In genomic region chr16:47499700-47500264, GRCh38 we compare ENCODE assay signal across 20 cellular contexts. TPM values are rescaled to one million over a fixed set of nuclear protein-coding genes. Genes with fewer than 3 reads are reported as not detected.
A peak's percentile ranks its signal among the peaks of the same experiment; 100 is the strongest.
DNase-seq lines count a peak whose midpoint lies in the region; ATAC-seq, FAIRE-seq and TF ChIP-seq lines count a peak whose summit lies in the region.
"Had no signal": no experiment of that assay in that cellular context is flagged by ENCODE, and none has a peak within 500 bp of the region (broad histone marks: within the 10 kb centered on the region; RNA-seq: fewer than 3 reads in every experiment).

No MANE protein-coding gene starts in this region.

- H3K27me3 ChIP-seq in bronchial epithelial cell (ENCODE audit: control insufficient read depth, insufficient read depth, low read length) (no peaks in the 10 kb centered on the region), liver (ENCODE audit: control insufficient read depth in 4 of 4, insufficient read depth in 4 of 4, low read length in 3 of 4) (no peaks in the 10 kb centered on the region)

- no peaks in the 10 kb centered on the region for H3K4me1 Mint-ChIP-seq in stimulated activated naive CD8-positive, alpha-beta T cell treated with anti-CD3 and anti-CD28 coated beads, Interleukin-15, amount 100 ng/mL, for 72 hours
- peaks cover 7 to 23% of the 10 kb centered on the region in 2 donors for H3K4me1 Mint-ChIP-seq in stimulated activated naive B cell treated with anti-CD40 and anti-IgM and Interleukin-4, amounts not matched to agents 10 μg/mL and 1 μg/mL and 100 μg/mL, for 72 hours
- no peaks in the 10 kb centered on the region for H3K4me1 Mint-ChIP-seq in activated CD8-positive, alpha-beta memory T cell treated with anti-CD3 and anti-CD28 coated beads, Interleukin-2, amount 10 ng/mL, durations not matched to agents 7 days and 5 days

- no peak overlapping the region for H3K27ac ChIP-seq in liver (ENCODE audit: low read depth in 1 of 2, low read length in 2 of 2)
- H3K27ac ChIP-seq: 22Rv1, A549, C4-2B, GM23248, HL-60 had no signal

- peak; percentile 18 for FAIRE-seq in bronchial epithelial cell (lab: Jason Lieb, UNC)
- FAIRE-seq: A549, D721Med, G401.6, HTR-8/SVneo had no signal

- TF ChIP-seq CTCF in bronchial epithelial cell (IDR thresholded peaks at IDR 0.05; ENCODE audit: insufficient read depth, low read length, severe bottlenecking) (no peak), liver (IDR thresholded peaks at IDR 0.05; ENCODE audit: low read depth, low read length, missing input control) (no peak)

- peaks cover 52 to 53% of the 10 kb centered on the region in 2 donors for H3K36me3 Mint-ChIP-seq in stimulated activated naive B cell treated with anti-CD40 and anti-IgM and Interleukin-4, amounts not matched to agents 10 μg/mL and 1 μg/mL and 100 μg/mL, for 72 hours
- H3K36me3 Mint-ChIP-seq in activated CD8-positive, alpha-beta memory T cell treated with anti-CD3 and anti-CD28 coated beads, Interleukin-2, amount 10 ng/mL, durations not matched to agents 7 days and 5 days = peaks cover 50% of the 10 kb centered on the region

- no peak overlapping the region for H3K9ac ChIP-seq in liver (ENCODE audit: low read depth in 1 of 2, low read length in 2 of 2)
- H3K9ac ChIP-seq: GM23248 had no signal

- WGBS in liver = 76% methylated on average over 9 of the region's 9 CpGs

- no peak overlapping the region for H3K4me3 Mint-ChIP-seq in stimulated activated naive CD8-positive, alpha-beta T cell treated with anti-CD3 and anti-CD28 coated beads, Interleukin-15, amount 100 ng/mL, for 72 hours
- no peak overlapping the region for H3K4me3 Mint-ChIP-seq in stimulated activated naive B cell treated with anti-CD40 and anti-IgM and Interleukin-4, amounts not matched to agents 10 μg/mL and 1 μg/mL and 100 μg/mL, for 72 hours
- H3K4me3 Mint-ChIP-seq in activated CD8-positive, alpha-beta memory T cell treated with anti-CD3 and anti-CD28 coated beads, Interleukin-2, amount 10 ng/mL, durations not matched to agents 7 days and 5 days = no peak overlapping the region
- H3K4me3 Mint-ChIP-seq: CD4-positive, alpha-beta T cell had no signal

- H3K4me1 ChIP-seq in liver (ENCODE audit: control insufficient read depth in 4 of 4, insufficient read depth in 4 of 4, low read length in 3 of 4) = no peaks in the 10 kb centered on the region
- H3K4me1 ChIP-seq: A549 had no signal

- peak in 1 of 2 donors; percentile 23 for TF ChIP-seq RAD21 in liver (IDR thresholded peaks at IDR 0.05)

- no peak overlapping the region for H3K4me3 ChIP-seq in bronchial epithelial cell (ENCODE audit: low read depth, low read length)
- H3K4me3 ChIP-seq in liver (ENCODE audit: low read depth in 1 of 3, low read length in 3 of 3) = no peak overlapping the region
- H3K4me3 ChIP-seq: A549, GM23248, HAP-1 had no signal

- H3K27me3 Mint-ChIP-seq in stimulated activated naive CD8-positive, alpha-beta T cell treated with anti-CD3 and anti-CD28 coated beads, Interleukin-15, amount 100 ng/mL, for 72 hours = no peaks in the 10 kb centered on the region
- no peaks in the 10 kb centered on the region for H3K27me3 Mint-ChIP-seq in stimulated activated naive B cell treated with anti-CD40 and anti-IgM and Interleukin-4, amounts not matched to agents 10 μg/mL and 1 μg/mL and 100 μg/mL, for 72 hours
- no peaks in the 10 kb centered on the region for H3K27me3 Mint-ChIP-seq in activated CD8-positive, alpha-beta memory T cell treated with anti-CD3 and anti-CD28 coated beads, Interleukin-2, amount 10 ng/mL, durations not matched to agents 7 days and 5 days
- H3K27me3 Mint-ChIP-seq: CD4-positive, alpha-beta T cell had no signal

- no peak for DNase-seq in stimulated activated naive CD8-positive, alpha-beta T cell treated with anti-CD3 and anti-CD28 coated beads, Interleukin-15, amount 100 ng/mL, for 72 hours
- DNase-seq in stimulated activated naive CD8-positive, alpha-beta T cell treated with anti-CD3 and anti-CD28 coated beads, Interleukin-15, Interleukin-2, amounts not matched to agents 100 U/mL and 50 U/mL, for 24 hours = no peak
- DNase-seq in bronchial epithelial cell (ENCODE audit: low read depth) (no peak), NCI-H748 treated with DMSO at 0.1 percent for 48 hours (lab: John Stamatoyannopoulos, UW) (no peak)
- DNase-seq in stimulated activated naive B cell treated with anti-CD40 and anti-IgM and Interleukin-4, amounts not matched to agents 10 μg/mL and 1 μg/mL and 100 μg/mL, for 72 hours = no peak
- no peak for DNase-seq in activated CD4-positive, alpha-beta T cell treated with anti-CD3 and anti-CD28 coated beads, Interleukin-2, amount 50 U/mL, for 4 hours
- DNase-seq in activated CD8-positive, alpha-beta memory T cell treated with anti-CD3 and anti-CD28 coated beads, Interleukin-2, amount 10 ng/mL, durations not matched to agents 7 days and 5 days = no peak
- DNase-seq: AML-193; CD4-positive, alpha-beta T cell; GM23248 had no signal

- CTCF ChIA-PET in activated CD8-positive, alpha-beta memory T cell treated with anti-CD3 and anti-CD28 coated beads, Interleukin-2, amount 10 ng/mL, durations not matched to agents 7 days and 5 days (lab: Charles Lee) = no interaction called here

- H3K36me3 ChIP-seq in bronchial epithelial cell (ENCODE audit: control insufficient read depth, insufficient read depth, low read length) (peaks cover 7% of the 10 kb centered on the region), liver (ENCODE audit: control insufficient read depth in 4 of 4, insufficient read depth in 3 of 4, low read depth in 1 of 4, low read length in 3 of 4) (peaks cover 15 to 40% (median 27%) of the 10 kb centered on the region in 4 donors)

- H3K9me3 ChIP-seq in liver (ENCODE audit: control insufficient read depth in 4 of 4, low read length in 3 of 4) = no peaks in the 10 kb centered on the region
- H3K9me3 ChIP-seq: A549, Caco-2, HAP-1 had no signal

- H3K27ac Mint-ChIP-seq in stimulated activated naive CD8-positive, alpha-beta T cell treated with anti-CD3 and anti-CD28 coated beads, Interleukin-15, amount 100 ng/mL, for 72 hours = peak overlapping the region; percentile 27 to 76
- H3K27ac Mint-ChIP-seq in stimulated activated naive B cell treated with anti-CD40 and anti-IgM and Interleukin-4, amounts not matched to agents 10 μg/mL and 1 μg/mL and 100 μg/mL, for 72 hours = no peak overlapping the region
- H3K27ac Mint-ChIP-seq in activated CD8-positive, alpha-beta memory T cell treated with anti-CD3 and anti-CD28 coated beads, Interleukin-2, amount 10 ng/mL, durations not matched to agents 7 days and 5 days = no peak overlapping the region
- H3K27ac Mint-ChIP-seq: CD4-positive, alpha-beta T cell had no signal

- ATAC-seq in stimulated activated naive CD8-positive, alpha-beta T cell treated with anti-CD3 and anti-CD28 coated beads, Interleukin-15, amount 100 ng/mL, for 72 hours = no peak
- no peak for ATAC-seq in stimulated activated naive CD8-positive, alpha-beta T cell treated with anti-CD3 and anti-CD28 coated beads, Interleukin-15, Interleukin-2, amounts not matched to agents 100 U/mL and 50 U/mL, for 24 hours
- ATAC-seq in stimulated activated naive B cell treated with anti-CD40 and anti-IgM and Interleukin-4, amounts not matched to agents 10 μg/mL and 1 μg/mL and 100 μg/mL, for 72 hours (replicated peaks) = peak; percentile 52 to 60
- ATAC-seq in activated CD8-positive, alpha-beta memory T cell treated with anti-CD3 and anti-CD28 coated beads, Interleukin-2, amount 10 ng/mL, durations not matched to agents 7 days and 5 days = no peak
- ATAC-seq: A549 had no signal

- H3K9me3 Mint-ChIP-seq in stimulated activated naive CD8-positive, alpha-beta T cell treated with anti-CD3 and anti-CD28 coated beads, Interleukin-15, amount 100 ng/mL, for 72 hours = no peaks in the 10 kb centered on the region
- H3K9me3 Mint-ChIP-seq in stimulated activated naive B cell treated with anti-CD40 and anti-IgM and Interleukin-4, amounts not matched to agents 10 μg/mL and 1 μg/mL and 100 μg/mL, for 72 hours = no peaks in the 10 kb centered on the region
- no peaks in the 10 kb centered on the region for H3K9me3 Mint-ChIP-seq in activated CD8-positive, alpha-beta memory T cell treated with anti-CD3 and anti-CD28 coated beads, Interleukin-2, amount 10 ng/mL, durations not matched to agents 7 days and 5 days (ENCODE audit: low read depth)
- H3K9me3 Mint-ChIP-seq: CD4-positive, alpha-beta T cell had no signal

TF ChIP-seq in liver, 16 proteins besides CTCF, POLR2A, EP300 and RAD21:
- peak; percentile 77 for TF ChIP-seq HNF4G (IDR thresholded peaks at IDR 0.05)
- TF ChIP-seq ZBTB33 (IDR thresholded peaks at IDR 0.05) = no peak
- peak; percentile 72 for TF ChIP-seq SP1 (IDR thresholded peaks at IDR 0.05)
- TF ChIP-seq JUND (IDR thresholded peaks at IDR 0.05) = no peak
- peak; percentile 74 to 90 for TF ChIP-seq HNF4A (conservative IDR thresholded peaks at IDR 0.05)
- peak; percentile 12 for TF ChIP-seq FOXA2 (IDR thresholded peaks at IDR 0.05)
- TF ChIP-seq, protein P1, sequence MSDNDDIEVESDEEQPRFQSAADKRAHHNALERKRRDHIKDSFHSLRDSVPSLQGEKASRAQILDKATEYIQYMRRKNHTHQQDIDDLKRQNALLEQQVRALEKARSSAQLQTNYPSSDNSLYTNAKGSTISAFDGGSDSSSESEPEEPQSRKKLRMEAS (IDR thresholded peaks at IDR 0.05) = peak; percentile 38
- peak; percentile 30 to 77 for TF ChIP-seq RXRA (IDR thresholded peaks at IDR 0.05)

RNA-seq across cellular contexts. Expression of gene PHKB, which starts 38.7 kb away (rescaled TPM):
- total RNA-seq in bronchial epithelial cell (44.5 and 68.5 TPM in 2 replicates), liver (10 to 100 TPM; 39.5 to 49.1 TPM)
- 10 to 100 TPM; 13.2 to 18.4 TPM for polyA plus RNA-seq in liver
- 10 to 100 TPM; 33.7 to 35.7 TPM for total RNA-seq in activated CD8-positive, alpha-beta memory T cell treated with anti-CD3 and anti-CD28 coated beads, Interleukin-2, amount 10 ng/mL, durations not matched to agents 7 days and 5 days

RNA-seq across cellular contexts. Expression of gene ITFG1, which starts 38.9 kb away (rescaled TPM):
- total RNA-seq in bronchial epithelial cell (47.4 and 53.0 TPM in 2 replicates), liver (10 to 100 TPM; 32.1 to 40.9 TPM)
- polyA plus RNA-seq in liver = 10 to 100 TPM; 31.1 to 51.0 TPM
- total RNA-seq in activated CD8-positive, alpha-beta memory T cell treated with anti-CD3 and anti-CD28 coated beads, Interleukin-2, amount 10 ng/mL, durations not matched to agents 7 days and 5 days = 10 to 100 TPM; 22.1 to 25.4 TPM

Comparison
In these comparisons a context has a peak if more than half of its experiments do, and no peak if none do; other contexts are left out.
1. ATAC-seq: peak in stimulated activated naive B cell treated with anti-CD40 and anti-IgM and Interleukin-4, amounts not matched to agents 10 μg/mL and 1 μg/mL and 100 μg/mL, for 72 hours (2 of 2); none in stimulated activated naive CD8-positive, alpha-beta T cell treated with anti-CD3 and anti-CD28 coated beads, Interleukin-15, amount 100 ng/mL, for 72 hours (single experiment), stimulated activated naive CD8-positive, alpha-beta T cell treated with anti-CD3 and anti-CD28 coated beads, Interleukin-15, Interleukin-2, amounts not matched to agents 100 U/mL and 50 U/mL, for 24 hours (single experiment) and activated CD8-positive, alpha-beta memory T cell treated with anti-CD3 and anti-CD28 coated beads, Interleukin-2, amount 10 ng/mL, durations not matched to agents 7 days and 5 days (single experiment).
2. H3K27ac Mint-ChIP-seq: peak in stimulated activated naive CD8-positive, alpha-beta T cell treated with anti-CD3 and anti-CD28 coated beads, Interleukin-15, amount 100 ng/mL, for 72 hours (2 of 2); none in stimulated activated naive B cell treated with anti-CD40 and anti-IgM and Interleukin-4, amounts not matched to agents 10 μg/mL and 1 μg/mL and 100 μg/mL, for 72 hours (single experiment) and activated CD8-positive, alpha-beta memory T cell treated with anti-CD3 and anti-CD28 coated beads, Interleukin-2, amount 10 ng/mL, durations not matched to agents 7 days and 5 days (single experiment).